Comparison of ENCODE assay signal across 9 cellular contexts in the genomic region with DNA sequence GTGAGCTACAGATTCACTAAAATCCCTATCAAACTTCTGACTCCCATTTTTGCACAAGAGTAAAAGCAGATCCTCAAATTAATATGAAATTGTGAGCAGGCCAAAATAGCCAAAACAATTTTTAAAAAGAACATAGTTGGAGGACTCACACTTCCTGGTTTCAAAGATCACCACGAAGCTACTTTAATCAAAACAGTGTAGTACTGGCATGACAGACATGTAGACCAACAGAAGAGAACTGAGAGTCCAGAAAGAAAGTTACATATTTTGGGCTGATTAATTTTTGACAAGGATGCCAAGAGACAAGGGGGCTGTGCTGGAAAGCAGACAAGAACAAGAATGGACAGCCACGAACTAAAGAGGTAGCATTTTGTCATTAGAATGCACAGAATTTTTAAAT.
A peak's percentile ranks its signal among the peaks of the same experiment; 100 is the strongest.
DNase-seq lines count a peak whose midpoint lies in the region; ATAC-seq lines count a peak whose summit lies in the region.
"Had no signal": no experiment of that assay in that cellular context is flagged by ENCODE, and none has a peak within 500 bp of the region (broad histone marks: within the 10 kb centered on the region; RNA-seq: fewer than 3 reads in every experiment).

No MANE protein-coding gene starts in this region.

- H3K27me3 Mint-ChIP-seq in stimulated activated naive CD8-positive, alpha-beta T cell treated with anti-CD3 and anti-CD28 coated beads, Interleukin-15, Interleukin-2, amounts not matched to agents 100 ng/mL and 50 ng/mL, for 24 hours: no peaks in the 10 kb centered on the region

- peak overlapping the region; percentile 62 for H3K27ac Mint-ChIP-seq in stimulated activated naive CD8-positive, alpha-beta T cell treated with anti-CD3 and anti-CD28 coated beads, Interleukin-15, Interleukin-2, amounts not matched to agents 100 ng/mL and 50 ng/mL, for 24 hours

- H3K4me1 Mint-ChIP-seq in stimulated activated naive CD8-positive, alpha-beta T cell treated with anti-CD3 and anti-CD28 coated beads, Interleukin-15, Interleukin-2, amounts not matched to agents 100 ng/mL and 50 ng/mL, for 24 hours (ENCODE audit: low read depth): peaks cover 92% of the 10 kb centered on the region

- ATAC-seq in stimulated activated naive CD8-positive, alpha-beta T cell treated with anti-CD3 and anti-CD28 coated beads, Interleukin-15, Interleukin-2, amounts not matched to agents 100 U/mL and 50 U/mL, for 24 hours: no peak
- ATAC-seq in HG03521 (IDR thresholded peaks at IDR 0.05; ENCODE audit: unreplicated experiment) (peak; percentile 60), HG02884 (IDR thresholded peaks at IDR 0.05; ENCODE audit: unreplicated experiment) (no peak)

- H3K4me3 Mint-ChIP-seq in stimulated activated naive CD8-positive, alpha-beta T cell treated with anti-CD3 and anti-CD28 coated beads, Interleukin-15, Interleukin-2, amounts not matched to agents 100 ng/mL and 50 ng/mL, for 24 hours: peak overlapping the region; percentile 34

- H3K9me3 Mint-ChIP-seq in stimulated activated naive CD8-positive, alpha-beta T cell treated with anti-CD3 and anti-CD28 coated beads, Interleukin-15, Interleukin-2, amounts not matched to agents 100 ng/mL and 50 ng/mL, for 24 hours: no peaks in the 10 kb centered on the region

- no peak for DNase-seq in stimulated activated naive CD8-positive, alpha-beta T cell treated with anti-CD3 and anti-CD28 coated beads, Interleukin-15, Interleukin-2, amounts not matched to agents 100 U/mL and 50 U/mL, for 24 hours
- peak; percentile 32 for DNase-seq in iris pigment epithelial cell (ENCODE audit: low read depth)
- no peak for DNase-seq in NCI-H345 (lab: John Stamatoyannopoulos, UW)
- no peak for DNase-seq in NCI-H345 treated with DMSO at 0.1 percent for 48 hours (lab: John Stamatoyannopoulos, UW; ENCODE audit: unreplicated experiment)
- DNase-seq in DMS79 (lab: John Stamatoyannopoulos, UW): no peak
- DNase-seq: MM.1S had no signal

- H3K36me3 Mint-ChIP-seq in stimulated activated naive CD8-positive, alpha-beta T cell treated with anti-CD3 and anti-CD28 coated beads, Interleukin-15, Interleukin-2, amounts not matched to agents 100 ng/mL and 50 ng/mL, for 24 hours (ENCODE audit: low read depth): peaks cover 9% of the 10 kb centered on the region
